13 cellular contexts compared by ENCODE assay signal in the genomic region with DNA sequence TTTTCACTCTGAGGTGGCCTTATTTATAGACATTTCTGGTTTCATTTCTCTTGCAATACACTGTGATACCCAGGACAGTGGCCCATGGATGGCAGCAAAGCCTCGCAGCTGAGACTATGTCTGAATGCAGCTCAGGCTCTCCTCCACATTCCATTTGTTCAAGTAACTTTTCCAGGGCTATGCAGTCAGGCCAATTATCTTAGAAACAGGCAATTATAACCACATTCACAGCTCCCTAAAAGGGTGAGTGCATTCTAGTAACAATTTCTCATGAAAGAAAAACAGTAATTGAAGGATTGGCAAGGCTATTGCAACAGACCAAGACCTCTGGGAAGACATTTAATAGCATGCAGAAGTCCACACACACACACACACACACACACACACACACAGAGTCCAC.
DNase-seq lines count a peak whose midpoint lies in the region; ATAC-seq and TF ChIP-seq lines count a peak whose summit lies in the region.
"Had no signal": no experiment of that assay in that cellular context is flagged by ENCODE, and none has a peak within 500 bp of the region (broad histone marks: within the 10 kb centered on the region; RNA-seq: fewer than 3 reads in every experiment).

No MANE protein-coding gene starts in this region.

- BruUV-seq in A673 (replicated peaks; lab: Mats Ljungman, UMichigan): no TSS peak

- no peaks in the 10 kb centered on the region for H3K4me1 ChIP-seq in A673 (ENCODE audit: insufficient read depth, low read length, poor library complexity, severe bottlenecking)
- H3K4me1 ChIP-seq in Peyer's patch: no peaks in the 10 kb centered on the region
- peaks cover 0 to 10% (median 5%) of the 10 kb centered on the region in 4 donors for H3K4me1 ChIP-seq in transverse colon

- in situ Hi-C loops in transverse colon (cut with MboI; ENCODE audit: low pct_ligation_motif_present in 1 of 4, low pct_unique_long_range_greater_than_20kb in 1 of 4, low sequenced_read_pairs in 3 of 4): loop anchor here in 3 of 4 donors (25.0 kb wide), 2 partner anchors 1456 to 1481 kb away; no protein-coding TSS in a partner anchor

- DNase-seq in A673 (ENCODE audit: low spot score) (peak; percentile 10), iris pigment epithelial cell (ENCODE audit: low read depth) (peak; percentile 17), AML-193 (lab: John Stamatoyannopoulos, UW) (no peak), Peyer's patch (no peak), transverse colon (no peak), NCI-H1417 treated with DMSO at 0.1 percent for 48 hours (lab: John Stamatoyannopoulos, UW) (no peak)
- DNase-seq: kidney; NCI-H146; stimulated activated naive CD8-positive, alpha-beta T cell treated with anti-CD3 and anti-CD28 coated beads, Interleukin-15, amount 100 ng/mL, for 72 hours; T-helper 9 cell had no signal

- H3K27ac ChIP-seq in A673 (ENCODE audit: low read depth, low read length, poor library complexity, severe bottlenecking) (no peak overlapping the region), Peyer's patch (no peak overlapping the region), transverse colon (no peak overlapping the region)
- H3K27ac ChIP-seq: neutrophil had no signal

- H3K4me3 ChIP-seq in A673 (ENCODE audit: low read depth, low read length, poor library complexity, severe bottlenecking) (no peak overlapping the region), Peyer's patch (no peak overlapping the region), transverse colon (no peak overlapping the region)

- H3K9me3 ChIP-seq in A673 (ENCODE audit: low read depth, low read length, poor library complexity, severe bottlenecking): no peaks in the 10 kb centered on the region
- no peaks in the 10 kb centered on the region for H3K9me3 ChIP-seq in Peyer's patch
- H3K9me3 ChIP-seq in transverse colon: no peaks in the 10 kb centered on the region
- H3K9me3 ChIP-seq: neutrophil had no signal

- intact Hi-C loops in A673 (cut with micrococcal nuclease; ENCODE audit: unreplicated experiment): loop anchor here (2.0 to 5.0 kb wide), 2 partner anchors 1381 to 1463 kb away; no protein-coding TSS in a partner anchor
- intact Hi-C loops in transverse colon (cut with DNase I; ENCODE audit: low total_unique reads): no loop called here

- CTCF ChIA-PET in A673 (lab: Charles Lee): no interaction called here

- TF ChIP-seq CTCF in A673 (conservative IDR thresholded peaks at IDR 0.05; ENCODE audit: low read depth, low read length) (0 out of 2 replicates have a peak, but pooled peaks have one; percentile 11), Peyer's patch (IDR thresholded peaks at IDR 0.05) (no peak), transverse colon (IDR thresholded peaks at IDR 0.05) (no peak)

- H3K27me3 ChIP-seq in A673 (replicated peaks; ENCODE audit: insufficient read depth, low read depth, low read length, poor library complexity) (no peaks in the 10 kb centered on the region), Peyer's patch (no peaks in the 10 kb centered on the region), transverse colon (no peaks in the 10 kb centered on the region)

- ATAC-seq in GM18868 (IDR thresholded peaks at IDR 0.05; ENCODE audit: unreplicated experiment): peak; percentile 30
- peak; percentile 60 for ATAC-seq in SK-N-SH treated with all-trans-retinoic acid at 6 μM for 48 hours
- ATAC-seq: stimulated activated naive CD8-positive, alpha-beta T cell treated with anti-CD3 and anti-CD28 coated beads, Interleukin-15, amount 100 ng/mL, for 72 hours had no signal

- TF ChIP-seq EP300 in transverse colon (IDR thresholded peaks at IDR 0.05; ENCODE audit: low read depth): no peak

- 0 to 71% methylated on average over 1 of the region's 1 CpG for WGBS in transverse colon (ENCODE audit: low coverage in 1 of 2), 2 donors

- TF ChIP-seq POLR2A in Peyer's patch (IDR thresholded peaks at IDR 0.05) (no peak), transverse colon (IDR thresholded peaks at IDR 0.05) (no peak)

- no peaks in the 10 kb centered on the region for H3K36me3 ChIP-seq in A673 (ENCODE audit: insufficient read depth, low read length, poor library complexity, severe bottlenecking)
- H3K36me3 ChIP-seq in Peyer's patch: no peaks in the 10 kb centered on the region
- no peaks in the 10 kb centered on the region for H3K36me3 ChIP-seq in transverse colon
- H3K36me3 ChIP-seq: neutrophil had no signal

- POLR2A ChIA-PET in A673 (lab: Charles Lee; ENCODE audit: low non-redundant PET): no interaction called here

TF ChIP-seq in SK-N-SH treated with all-trans-retinoic acid at 6 μM for 48 hours, 23 proteins besides CTCF, POLR2A, EP300 and RAD21:
- TF ChIP-seq, protein P1, sequence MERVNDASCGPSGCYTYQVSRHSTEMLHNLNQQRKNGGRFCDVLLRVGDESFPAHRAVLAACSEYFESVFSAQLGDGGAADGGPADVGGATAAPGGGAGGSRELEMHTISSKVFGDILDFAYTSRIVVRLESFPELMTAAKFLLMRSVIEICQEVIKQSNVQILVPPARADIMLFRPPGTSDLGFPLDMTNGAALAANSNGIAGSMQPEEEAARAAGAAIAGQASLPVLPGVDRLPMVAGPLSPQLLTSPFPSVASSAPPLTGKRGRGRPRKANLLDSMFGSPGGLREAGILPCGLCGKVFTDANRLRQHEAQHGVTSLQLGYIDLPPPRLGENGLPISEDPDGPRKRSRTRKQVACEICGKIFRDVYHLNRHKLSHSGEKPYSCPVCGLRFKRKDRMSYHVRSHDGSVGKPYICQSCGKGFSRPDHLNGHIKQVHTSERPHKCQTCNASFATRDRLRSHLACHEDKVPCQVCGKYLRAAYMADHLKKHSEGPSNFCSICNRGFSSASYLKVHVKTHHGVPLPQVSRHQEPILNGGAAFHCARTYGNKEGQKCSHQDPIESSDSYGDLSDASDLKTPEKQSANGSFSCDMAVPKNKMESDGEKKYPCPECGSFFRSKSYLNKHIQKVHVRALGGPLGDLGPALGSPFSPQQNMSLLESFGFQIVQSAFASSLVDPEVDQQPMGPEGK (CRISPR knock-in tag; IDR thresholded peaks at IDR 0.05; ENCODE audit: borderline replicate concordance): no peak
- no peak for TF ChIP-seq ZNF565 (CRISPR knock-in tag; conservative IDR thresholded peaks at IDR 0.05; ENCODE audit: low read depth)
- no peak for TF ChIP-seq SNAI2 (CRISPR knock-in tag; IDR thresholded peaks at IDR 0.05)
- TF ChIP-seq ISL1 (CRISPR knock-in tag; IDR thresholded peaks at IDR 0.05): peak; percentile 30; the same call in 1 of the 2 replicates
- TF ChIP-seq, protein P2, sequence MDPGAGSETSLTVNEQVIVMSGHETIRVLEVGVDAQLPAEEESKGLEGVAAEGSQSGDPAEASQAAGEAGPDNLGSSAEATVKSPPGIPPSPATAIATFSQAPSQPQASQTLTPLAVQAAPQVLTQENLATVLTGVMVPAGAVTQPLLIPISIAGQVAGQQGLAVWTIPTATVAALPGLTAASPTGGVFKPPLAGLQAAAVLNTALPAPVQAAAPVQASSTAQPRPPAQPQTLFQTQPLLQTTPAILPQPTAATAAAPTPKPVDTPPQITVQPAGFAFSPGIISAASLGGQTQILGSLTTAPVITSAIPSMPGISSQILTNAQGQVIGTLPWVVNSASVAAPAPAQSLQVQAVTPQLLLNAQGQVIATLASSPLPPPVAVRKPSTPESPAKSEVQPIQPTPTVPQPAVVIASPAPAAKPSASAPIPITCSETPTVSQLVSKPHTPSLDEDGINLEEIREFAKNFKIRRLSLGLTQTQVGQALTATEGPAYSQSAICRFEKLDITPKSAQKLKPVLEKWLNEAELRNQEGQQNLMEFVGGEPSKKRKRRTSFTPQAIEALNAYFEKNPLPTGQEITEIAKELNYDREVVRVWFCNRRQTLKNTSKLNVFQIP (CRISPR knock-in tag; IDR thresholded peaks at IDR 0.05; ENCODE audit: borderline replicate concordance, low read depth): no peak
- no peak for TF ChIP-seq PPARA (CRISPR knock-in tag; IDR thresholded peaks at IDR 0.05; ENCODE audit: borderline replicate concordance)
- TF ChIP-seq ZFP3 (CRISPR knock-in tag; IDR thresholded peaks at IDR 0.05): no peak
- no peak for TF ChIP-seq BACH2 (CRISPR knock-in tag; IDR thresholded peaks at IDR 0.05; ENCODE audit: borderline replicate concordance)

Comparison
In these comparisons a context has a peak if more than half of its experiments do, and no peak if none do; other contexts are left out.
1. DNase-seq: peak in A673 (single experiment) and iris pigment epithelial cell (single experiment); none in AML-193 (0 of 2), Peyer's patch (0 of 3), transverse colon (single experiment) and NCI-H1417 treated with DMSO at 0.1 percent for 48 hours (single experiment).